ENCODE assay signal across 8 cellular contexts in the genomic region with DNA sequence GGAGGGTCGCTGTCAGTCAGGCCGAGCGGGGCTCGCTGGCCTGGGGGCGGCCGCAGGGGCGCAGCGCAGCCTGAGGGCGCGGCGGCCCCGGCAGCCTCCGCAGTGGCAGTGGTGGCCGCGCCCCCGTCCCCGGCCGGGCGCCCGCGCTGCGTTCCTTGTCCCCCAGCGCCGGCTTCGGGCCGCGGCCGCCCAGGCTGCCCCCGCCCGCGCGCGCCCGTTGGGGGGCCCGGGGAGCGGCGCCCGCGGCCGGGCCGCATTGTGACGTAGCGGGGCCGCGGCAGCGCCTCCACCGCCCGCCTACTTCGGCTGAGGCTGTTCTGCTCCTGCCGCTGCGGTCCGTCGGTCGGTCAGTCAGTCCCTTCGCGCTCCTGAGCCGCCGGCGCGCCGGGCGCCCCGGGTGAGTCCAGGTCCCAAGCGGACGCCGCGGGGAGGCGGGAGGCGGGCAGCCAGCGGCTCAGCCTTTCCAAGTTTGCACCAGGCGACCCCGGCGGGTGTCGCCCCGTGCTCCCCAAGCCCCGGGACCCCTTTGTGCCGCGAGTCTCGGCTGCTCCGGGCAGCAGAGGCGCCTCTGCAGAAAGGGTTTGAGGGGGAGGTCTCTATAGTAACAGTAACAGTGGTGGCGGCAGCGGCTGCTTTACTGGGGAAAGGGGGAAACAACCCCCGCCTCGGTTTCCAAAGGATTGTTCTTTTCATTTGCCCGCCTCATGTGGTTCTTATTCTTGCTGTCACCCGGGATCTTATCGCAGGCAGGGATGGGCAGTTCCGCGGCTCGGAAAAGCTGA. TPM values are rescaled to one million over a fixed set of nuclear protein-coding genes. Genes with fewer than 3 reads are reported as not detected.
DNase-seq lines count a peak whose midpoint lies in the region; ATAC-seq and TF ChIP-seq lines count a peak whose summit lies in the region.

SNCAIP (plus strand) TSS at position 350 of the 782 bp plus-strand sequence. CDS start 78,898 bp downstream, outside the sequence.

- no peak within 1 kb of the TSS for H2BK5ac ChIP-seq in trophoblast cell (ENCODE audit: low read depth, low read length, poor library complexity)

- no peak within 1 kb of the TSS for H3K4ac ChIP-seq in trophoblast cell (ENCODE audit: low read depth, low read length)

- H3K4me3 ChIP-seq in adipocyte (ENCODE audit: low read length) (peak within 1 kb of the TSS; percentile 85), left ventricle myocardium inferior (peak within 1 kb of the TSS; percentile 76), trophoblast cell (ENCODE audit: low read depth, low read length) (peak within 1 kb of the TSS; percentile 72)

- peak; percentile 21 for DNase-seq in A172 (ENCODE audit: low spot score)
- DNase-seq in GM13977 (ENCODE audit: low spot score) = peak; percentile 57
- peak; percentile 78 for DNase-seq in adipocyte (ENCODE audit: low read depth)
- peak; percentile 39 for DNase-seq in left ventricle myocardium inferior
- peak; percentile 24 to 45 for DNase-seq in trophoblast cell
- no peak for DNase-seq in NCI-H2029 treated with DMSO at 0.1 percent for 48 hours (lab: John Stamatoyannopoulos, UW)
- no peak for DNase-seq in activated CD4-positive, CD25-positive, alpha-beta regulatory T cell treated with anti-CD3 and anti-CD28 coated beads, Interleukin-2, amount 50 U/mL, for 72 hours

- TF ChIP-seq CTCF in GM13977 (IDR thresholded peaks at IDR 0.05; ENCODE audit: extremely low read depth, insufficient read depth, missing control alignments) (no peak), left ventricle myocardium inferior (IDR thresholded peaks at IDR 0.05; ENCODE audit: borderline replicate concordance) (no peak)

- H3K9me3 ChIP-seq in adipocyte (ENCODE audit: control insufficient read depth, low read length) (no peaks in the 10 kb centered on the region), left ventricle myocardium inferior (replicated peaks) (no peaks in the 10 kb centered on the region), trophoblast cell (ENCODE audit: insufficient read depth, low read depth, low read length) (no peaks in the 10 kb centered on the region)

- H3K27me3 ChIP-seq in adipocyte (replicated peaks; ENCODE audit: control insufficient read depth, insufficient read depth, low read length) (no peaks in the 10 kb centered on the region), left ventricle myocardium inferior (ENCODE audit: low read depth) (peaks cover 65% of the 10 kb centered on the region), trophoblast cell (ENCODE audit: insufficient read depth, low read length) (peaks cover 16% of the 10 kb centered on the region)

- H2BK12ac ChIP-seq in trophoblast cell (ENCODE audit: low read length) = no peak within 1 kb of the TSS

- H2AK5ac ChIP-seq in trophoblast cell (ENCODE audit: low read length) = no peak within 1 kb of the TSS

- peak within 1 kb of the TSS; percentile 85 for H3K4me2 ChIP-seq in trophoblast cell (ENCODE audit: low read length)

- H3K79me1 ChIP-seq in trophoblast cell (ENCODE audit: low read length) = peaks cover 9% of the 10 kb centered on the region

- no peaks in the 10 kb centered on the region for H3K36me3 ChIP-seq in adipocyte (ENCODE audit: control insufficient read depth, insufficient read depth, low read length, severe bottlenecking)
- H3K36me3 ChIP-seq in left ventricle myocardium inferior = no peaks in the 10 kb centered on the region
- H3K36me3 ChIP-seq in trophoblast cell (ENCODE audit: control insufficient read depth in 1 of 2, insufficient read depth in 2 of 2, low read length in 2 of 2) = no peaks in the 10 kb centered on the region

- intact Hi-C loops in left ventricle myocardium inferior (cut with micrococcal nuclease) = no loop called here

- H4K12ac ChIP-seq in trophoblast cell (ENCODE audit: low read depth, low read length) = no peak within 1 kb of the TSS

- H3K23ac ChIP-seq in trophoblast cell (ENCODE audit: low read length) = no peak within 1 kb of the TSS

- no peaks in the 10 kb centered on the region for H3K79me2 ChIP-seq in trophoblast cell (ENCODE audit: control insufficient read depth, insufficient read depth, low read length, poor library complexity)

- H3K4me1 ChIP-seq in adipocyte (ENCODE audit: control insufficient read depth, insufficient read depth, low read length) (peaks cover 15% of the 10 kb centered on the region), left ventricle myocardium inferior (peaks cover 27% of the 10 kb centered on the region), trophoblast cell (ENCODE audit: control insufficient read depth in 1 of 2, insufficient read depth in 2 of 2, low read length in 2 of 2) (peaks cover 4 to 9% of the 10 kb centered on the region in 2 experiments)

- WGBS in trophoblast cell (ENCODE audit: extremely low coverage, insufficient coverage, insufficient read length) = no CpG with 5 or more reads among the region's 91 CpGs

- H3K27ac ChIP-seq in left ventricle myocardium inferior (replicated peaks) = peak within 1 kb of the TSS; percentile 73
- no peak within 1 kb of the TSS for H3K27ac ChIP-seq in trophoblast cell (ENCODE audit: low read depth, low read length)

- H3K18ac ChIP-seq in trophoblast cell (ENCODE audit: low read length) = no peak within 1 kb of the TSS

- in situ Hi-C loops in GM13977 (cut with MboI; ENCODE audit: low pct_unique_long_range_greater_than_20kb, low sequenced_read_pairs, unreplicated experiment) = no loop called here

- H2AFZ ChIP-seq in trophoblast cell (ENCODE audit: insufficient read depth, low read length, poor library complexity) = peak within 1 kb of the TSS; percentile 62

- no peak within 1 kb of the TSS for H4K8ac ChIP-seq in trophoblast cell (ENCODE audit: low read depth, low read length)

- H2BK120ac ChIP-seq in trophoblast cell (ENCODE audit: insufficient read depth, low read length, poor library complexity) = no peak within 1 kb of the TSS

- ATAC-seq in HG03520 (IDR thresholded peaks at IDR 0.05; ENCODE audit: unreplicated experiment) = peak; percentile 58

- H4K91ac ChIP-seq in trophoblast cell (ENCODE audit: low read depth, low read length) = peak within 1 kb of the TSS; percentile 29

- H3K14ac ChIP-seq in trophoblast cell (ENCODE audit: low read length) = peak within 1 kb of the TSS; percentile 31

- H3K9ac ChIP-seq in adipocyte (ENCODE audit: low read length) (peak within 1 kb of the TSS; percentile 67), trophoblast cell (ENCODE audit: low read length) (peak within 1 kb of the TSS; percentile 80)

RNA-seq across cellular contexts. Expression of gene SNCAIP, which starts in this region (rescaled TPM):
- total RNA-seq in A172 (2014; rRNA removed; shearing (Covaris generic)) = 3.2 and 4.7 TPM in 2 replicates
- total RNA-seq in left ventricle myocardium inferior = 1.4 TPM
- polyA plus RNA-seq in trophoblast cell (2013) = 17.6 and 18.4 TPM in 2 replicates

Comparison
In these comparisons a context has a peak if more than half of its experiments do, and no peak if none do; other contexts are left out.
1. DNase-seq: peak in A172 (single experiment), GM13977 (single experiment), adipocyte (single experiment), left ventricle myocardium inferior (single experiment) and trophoblast cell (2 of 2); none in NCI-H2029 treated with DMSO at 0.1 percent for 48 hours (single experiment) and activated CD4-positive, CD25-positive, alpha-beta regulatory T cell treated with anti-CD3 and anti-CD28 coated beads, Interleukin-2, amount 50 U/mL, for 72 hours (single experiment).
2. Peak in every context shown above with its lines, with median percentiles within 50 percentile points of each other: H3K4me3 ChIP-seq.